In genomic region chr11:59706518-59707285, GRCh38 we compare ENCODE assay signal across 14 cellular contexts. TPM values are rescaled to one million over a fixed set of nuclear protein-coding genes. Genes with fewer than 3 reads are reported as not detected.
A peak's percentile ranks its signal among the peaks of the same experiment; 100 is the strongest.
DNase-seq lines count a peak whose midpoint lies in the region; ATAC-seq, FAIRE-seq and TF ChIP-seq lines count a peak whose summit lies in the region.
"Had no signal": no experiment of that assay in that cellular context is flagged by ENCODE, and none has a peak within 500 bp of the region (broad histone marks: within the 10 kb centered on the region; RNA-seq: fewer than 3 reads in every experiment).

No MANE protein-coding gene starts in this region.

- no peaks in the 10 kb centered on the region for H3K79me2 ChIP-seq in keratinocyte (ENCODE audit: control insufficient read depth, insufficient read depth, low read length)

- H2AFZ ChIP-seq in keratinocyte (ENCODE audit: control insufficient read depth, low read length) = peak overlapping the region; percentile 87

- peak; percentile 99 for FAIRE-seq in keratinocyte (lab: Jason Lieb, UNC)
- FAIRE-seq in kidney (lab: Jason Lieb, UNC) = no peak

- H3K36me3 ChIP-seq in keratinocyte (ENCODE audit: control insufficient read depth in 2 of 2, extremely low read depth in 1 of 2, insufficient read depth in 2 of 2, low read length in 2 of 2) (no peaks in the 10 kb centered on the region), kidney (ENCODE audit: control insufficient read depth in 1 of 2, insufficient read depth in 2 of 2, low read length in 2 of 2) (no peaks in the 10 kb centered on the region)
- H3K36me3 ChIP-seq: vagina had no signal

- CTCF ChIA-PET in AG04449 (lab: Yijun Ruan, JAX) = interaction anchor here (1.3 to 3.9 kb wide), 2 partner anchors 47 to 95 kb away, joined by 3 to 14 read pairs; partner anchors contain the start of gene STX3

- H3K9me3 ChIP-seq in keratinocyte (ENCODE audit: control insufficient read depth, low read depth, low read length) (no peaks in the 10 kb centered on the region), kidney (ENCODE audit: control insufficient read depth in 1 of 2, low read length in 2 of 2) (no peaks in the 10 kb centered on the region)
- H3K9me3 ChIP-seq: vagina had no signal

- intact Hi-C loops in kidney (cut with DNase I) = no loop called here

- H4K20me1 ChIP-seq in keratinocyte (ENCODE audit: control insufficient read depth, extremely low read depth, insufficient read depth, low read length) = no peaks in the 10 kb centered on the region

- H3K9me1 ChIP-seq in keratinocyte (ENCODE audit: control insufficient read depth, extremely low read depth, insufficient read depth, low read length) = no peaks in the 10 kb centered on the region

- H3K4me3 ChIP-seq in AG04449 (ENCODE audit: low read depth, low read length) = no peak overlapping the region
- peak overlapping the region in 1 of 3 experiments; percentile 29 for H3K4me3 ChIP-seq in keratinocyte (ENCODE audit: control insufficient read depth in 2 of 3, extremely low read depth in 1 of 3, insufficient read depth in 2 of 3, low read depth in 1 of 3, low read length in 3 of 3)
- no peak overlapping the region for H3K4me3 ChIP-seq in kidney (ENCODE audit: low read length in 2 of 2)
- H3K4me3 ChIP-seq: vagina had no signal

- DNase-seq in AG04449 (ENCODE audit: low read depth, low spot score) = peak; percentile 57
- DNase-seq in HT-29 (ENCODE audit: low spot score) = peak; percentile 82
- peak; percentile 49 for DNase-seq in amniotic stem cell (lab: John Stamatoyannopoulos, UW)
- peak; percentile 88 for DNase-seq in keratinocyte (ENCODE audit: low read depth, low spot score)
- no peak for DNase-seq in stimulated activated CD4-positive, alpha-beta T cell treated with anti-CD3 and anti-CD28 coated beads, Interleukin-4, amount 100 ng/mL, for 1 hour
- DNase-seq in kidney = no peak
- no peak for DNase-seq in NCI-H524 (lab: John Stamatoyannopoulos, UW)
- DNase-seq: C1 segment of cervical spinal cord; GOT3; NCI-H2227 treated with DMSO at 0.1 percent for 48 hours; stimulated activated CD4-positive, alpha-beta T cell treated with anti-CD3 and anti-CD28 coated beads, Interleukin-2, amount 100 ng/mL, for 48 hours had no signal

- POLR2A ChIA-PET in AG04449 (lab: Yijun Ruan, JAX) = interaction anchor here (0.6 kb wide), 1 partner anchor 49 kb away, joined by 3 read pairs; the partner anchor contains the start of gene STX3

- peak overlapping the region; percentile 46 for H3K4me2 ChIP-seq in keratinocyte (ENCODE audit: control insufficient read depth, extremely low read depth, insufficient read depth, low read depth, low read length)

- dilution Hi-C loops in keratinocyte (cut with MboI; ENCODE audit: extremely low pct_ligation_motif_present, low sequenced_read_pairs) = no loop called here

- TF ChIP-seq CTCF in AG04449 (IDR thresholded peaks at IDR 0.05; ENCODE audit: insufficient read depth, low read length, missing control alignments) (no peak), keratinocyte (optimal IDR thresholded peaks at IDR 0.05 in 1 of 3, IDR thresholded peaks at IDR 0.05 in 1 of 3, conservative IDR thresholded peaks at IDR 0.05 in 1 of 3; ENCODE audit: extremely low read depth in 1 of 3, insufficient read depth in 2 of 3, low read length in 3 of 3) (no peak), kidney (IDR thresholded peaks at IDR 0.05; ENCODE audit: borderline replicate concordance, extremely low read depth, insufficient read depth) (no peak)

- no peaks in the 10 kb centered on the region for H3K27me3 ChIP-seq in keratinocyte (ENCODE audit: control insufficient read depth, extremely low read depth, insufficient read depth, low read length)
- H3K27me3 ChIP-seq: vagina had no signal

- H3K27ac ChIP-seq in keratinocyte (ENCODE audit: control insufficient read depth, insufficient read depth, low read length) (peak overlapping the region; percentile 93), kidney (ENCODE audit: low read depth in 2 of 2, low read length in 2 of 2) (no peak overlapping the region)
- H3K27ac ChIP-seq: vagina had no signal

- H3K9ac ChIP-seq in keratinocyte (ENCODE audit: control insufficient read depth, extremely low read depth, insufficient read depth, low read length) = peak overlapping the region; percentile 57
- no peak overlapping the region for H3K9ac ChIP-seq in kidney (ENCODE audit: low read length in 2 of 2)

- H3K4me1 ChIP-seq in keratinocyte (ENCODE audit: control insufficient read depth, extremely low read depth, insufficient read depth, low read length) = peaks cover 41% of the 10 kb centered on the region
- no peaks in the 10 kb centered on the region for H3K4me1 ChIP-seq in kidney (ENCODE audit: control insufficient read depth in 1 of 2, insufficient read depth in 1 of 2, low read depth in 1 of 2, low read length in 2 of 2)
- H3K4me1 ChIP-seq: vagina had no signal

- ATAC-seq in GM18861 (IDR thresholded peaks at IDR 0.05; ENCODE audit: unreplicated experiment) = no peak

RNA-seq across cellular contexts. Expression of gene OR10V1, which starts 6.9 kb away (rescaled TPM):
- not detected in 2 replicates for total RNA-seq in HT-29 (2014; rRNA removed; shearing (Covaris generic))
- polyA plus RNA-seq in keratinocyte = not detected in 3 replicates
- polyA plus RNA-seq in keratinocyte (2011; ENCODE audit: low read depth) = not detected
- not detected in 2 replicates for polyA plus RNA-seq in keratinocyte (2011; cell fraction: cytosol; rRNA removed)
- polyA plus RNA-seq in keratinocyte (2011; cell fraction: nucleus; rRNA removed) = not detected in 2 replicates
- not detected in 2 replicates for polyA plus RNA-seq in keratinocyte (2012; ENCODE audit: low replicate concordance)
- polyA minus RNA-seq in keratinocyte = not detected in 3 replicates
- not detected for polyA minus RNA-seq in keratinocyte (2011; cell fraction: cytosol; rRNA and poly(A)+ RNA removed)
- polyA minus RNA-seq in keratinocyte (2011; cell fraction: nucleus; rRNA and poly(A)+ RNA removed) = not detected in 2 replicates
- total RNA-seq in kidney = not detected
- not detected for polyA plus RNA-seq in kidney (ENCODE audit: insufficient read depth, low read depth, low replicate concordance)
- total RNA-seq: activated T-helper 2 cell treated with anti-CD3 and anti-CD28 coated beads, Interferon-gamma antibody, Interleukin-2, Interleukin-4, amounts not matched to agents 10 μg/mL and 5 μg/mL and 100 μg/mL, durations not matched to agents 14 hours and 24 hours and 36 hours; vagina had no signal

RNA-seq across cellular contexts. Expression of gene PATL1, which starts 37.9 kb away (rescaled TPM):
- 14.6 and 15.6 TPM in 2 replicates for total RNA-seq in HT-29 (2014; rRNA removed; shearing (Covaris generic))
- polyA plus RNA-seq in keratinocyte (20.5 to 51.3 TPM (median 31.1 TPM) in 3 replicates), kidney (ENCODE audit: insufficient read depth, low read depth, low replicate concordance) (12.3 TPM)
- polyA plus RNA-seq in keratinocyte (2011; ENCODE audit: low read depth) = 12.5 TPM
- polyA plus RNA-seq in keratinocyte (2011; cell fraction: cytosol; rRNA removed) = 31.1 and 49.5 TPM in 2 replicates
- 42.6 and 47.4 TPM in 2 replicates for polyA plus RNA-seq in keratinocyte (2011; cell fraction: nucleus; rRNA removed)
- 18.7 and 28.3 TPM in 2 replicates for polyA plus RNA-seq in keratinocyte (2012; ENCODE audit: low replicate concordance)
- polyA minus RNA-seq in keratinocyte = 14.7 to 28.9 TPM (median 28.6 TPM) in 3 replicates
- 7.7 TPM for polyA minus RNA-seq in keratinocyte (2011; cell fraction: cytosol; rRNA and poly(A)+ RNA removed)
- polyA minus RNA-seq in keratinocyte (2011; cell fraction: nucleus; rRNA and poly(A)+ RNA removed) = 9.0 and 15.4 TPM in 2 replicates
- total RNA-seq in kidney = 35.4 TPM

RNA-seq across cellular contexts. Expression of gene STX3, which starts 48.5 kb away (rescaled TPM):
- total RNA-seq in HT-29 (2014; rRNA removed; shearing (Covaris generic)) = 80.6 and 86.5 TPM in 2 replicates
- 41.1 to 48.0 TPM (median 42.5 TPM) in 3 replicates for polyA plus RNA-seq in keratinocyte
- 219 TPM for polyA plus RNA-seq in keratinocyte (2011; ENCODE audit: low read depth)
- polyA plus RNA-seq in keratinocyte (2011; cell fraction: cytosol; rRNA removed) = 39.9 and 56.1 TPM in 2 replicates
- polyA plus RNA-seq in keratinocyte (2011; cell fraction: nucleus; rRNA removed) = 41.3 and 52.1 TPM in 2 replicates
- polyA plus RNA-seq in keratinocyte (2012; ENCODE audit: low replicate concordance) = 29.6 and 54.4 TPM in 2 replicates
- 12.3 to 36.2 TPM (median 26.5 TPM) in 3 replicates for polyA minus RNA-seq in keratinocyte
- 25.7 TPM for polyA minus RNA-seq in keratinocyte (2011; cell fraction: cytosol; rRNA and poly(A)+ RNA removed)
- 23.3 and 40.3 TPM in 2 replicates for polyA minus RNA-seq in keratinocyte (2011; cell fraction: nucleus; rRNA and poly(A)+ RNA removed)
- 43.2 TPM for total RNA-seq in kidney
- 57.2 TPM for polyA plus RNA-seq in kidney (ENCODE audit: insufficient read depth, low read depth, low replicate concordance)

Comparison
In these comparisons a context has a peak if more than half of its experiments do, and no peak if none do; other contexts are left out.
1. DNase-seq: peak in AG04449 (single experiment), HT-29 (single experiment), amniotic stem cell (single experiment) and keratinocyte (single experiment); none in stimulated activated CD4-positive, alpha-beta T cell treated with anti-CD3 and anti-CD28 coated beads, Interleukin-4, amount 100 ng/mL, for 1 hour (single experiment), kidney (single experiment) and NCI-H524 (0 of 2).